14 cellular contexts compared by ENCODE assay signal in genomic region chr4:55768291-55768690, GRCh38. TPM values are rescaled to one million over a fixed set of nuclear protein-coding genes. Genes with fewer than 3 reads are reported as not detected.
DNase-seq lines count a peak whose midpoint lies in the region; ATAC-seq and TF ChIP-seq lines count a peak whose summit lies in the region.
"Had no signal": no experiment of that assay in that cellular context is flagged by ENCODE, and none has a peak within 500 bp of the region (broad histone marks: within the 10 kb centered on the region; RNA-seq: fewer than 3 reads in every experiment).

No MANE protein-coding gene starts in this region.

- TF ChIP-seq CTCF in Calu3 (IDR thresholded peaks at IDR 0.05; ENCODE audit: unreplicated experiment) = no peak
- no peak for TF ChIP-seq CTCF in GM10248 (IDR thresholded peaks at IDR 0.05; ENCODE audit: control extremely low read depth, extremely low read depth, low read depth, missing control alignments)
- TF ChIP-seq CTCF in thyroid gland (IDR thresholded peaks at IDR 0.05) = no peak

- POLR2A ChIA-PET in GM10248 (lab: Yijun Ruan, JAX) = no interaction called here

- H3K27ac Mint-ChIP-seq in Calu3 (ENCODE audit: unreplicated experiment) = no peak overlapping the region
- H3K27ac Mint-ChIP-seq: activated T-helper 1 cell treated with anti-CD3 and anti-CD28 coated beads, Interleukin-12 subunit alpha, Interleukin-12 subunit beta, Interleukin-2, Interleukin-4 antibody, amounts not matched to agents 30 ng/mL and 10 ng/mL and 1 ng/mL, durations not matched to agents 14 hours and 24 hours and 36 hours; mesothelial cell of epicardium had no signal

- H3K36me3 Mint-ChIP-seq in Calu3 (ENCODE audit: insufficient read depth, unreplicated experiment) = no peaks in the 10 kb centered on the region
- H3K36me3 Mint-ChIP-seq: mesothelial cell of epicardium had no signal

- intact Hi-C loops in Calu3 (cut with micrococcal nuclease; ENCODE audit: unreplicated experiment) (no loop called here), head of caudate nucleus (cut with DNase I) (no loop called here), thyroid gland (cut with DNase I) (no loop called here)

- H3K4me3 ChIP-seq in mesodermal cell (ENCODE audit: extremely low read depth, insufficient read depth, low read length, poor library complexity, severe bottlenecking) (no peak overlapping the region), thyroid gland (replicated peaks in 1 of 3) (no peak overlapping the region)

- peak; percentile 5 for DNase-seq in Calu3
- DNase-seq in NCI-H82 (lab: John Stamatoyannopoulos, UW) = peak; percentile 74
- peak; percentile 12 to 80 for DNase-seq in dermis microvascular lymphatic vessel endothelial cell (ENCODE audit: low read depth in 2 of 2)
- DNase-seq in head of caudate nucleus = no peak
- DNase-seq in GM10248 (ENCODE audit: extremely low spot score) = no peak
- no peak for DNase-seq in thyroid gland
- DNase-seq: NCI-H69; stimulated activated CD4-positive, alpha-beta T cell treated with anti-CD3 and anti-CD28 coated beads, Interleukin-15, amount 100 ng/mL, for 24 hours; substantia nigra had no signal

- H3K4me1 ChIP-seq in mesodermal cell (ENCODE audit: control insufficient read depth, insufficient read depth, low read length, poor library complexity, severe bottlenecking) (peaks cover 12% of the 10 kb centered on the region), thyroid gland (no peaks in the 10 kb centered on the region)

- H3K27ac ChIP-seq in mesodermal cell (ENCODE audit: low read depth, low read length, severe bottlenecking) = peak overlapping the region; percentile 96
- no peak overlapping the region for H3K27ac ChIP-seq in thyroid gland
- H3K27ac ChIP-seq: KMS-11 had no signal

- H3K27me3 Mint-ChIP-seq in Calu3 (ENCODE audit: unreplicated experiment) = no peaks in the 10 kb centered on the region

- no peaks in the 10 kb centered on the region for H3K27me3 ChIP-seq in thyroid gland

- TF ChIP-seq POLR2A in thyroid gland (IDR thresholded peaks at IDR 0.05) = no peak

- CTCF ChIA-PET in Calu3 (lab: Charles Lee) = no interaction called here
- CTCF ChIA-PET in GM10248 (lab: Yijun Ruan, JAX) = no interaction called here

- H3K9me3 ChIP-seq in mesodermal cell (ENCODE audit: control insufficient read depth, low read length) = no peaks in the 10 kb centered on the region
- H3K9me3 ChIP-seq in thyroid gland = no peaks in the 10 kb centered on the region

- 64 to 78% methylated on average over 3 of the region's 3 CpGs for WGBS in mesodermal cell (ENCODE audit: insufficient coverage in 2 of 2), 2 experiments
- WGBS in thyroid gland, 2 donors = 54 to 59% methylated on average over 3 of the region's 3 CpGs

- H3K36me3 ChIP-seq in mesodermal cell (ENCODE audit: control insufficient read depth, insufficient read depth, low read length) (no peaks in the 10 kb centered on the region), thyroid gland (no peaks in the 10 kb centered on the region)

- H3K9me3 Mint-ChIP-seq in Calu3 (ENCODE audit: low read depth, unreplicated experiment) = no peaks in the 10 kb centered on the region
- H3K9me3 Mint-ChIP-seq: activated T-helper 1 cell treated with anti-CD3 and anti-CD28 coated beads, Interleukin-12 subunit alpha, Interleukin-12 subunit beta, Interleukin-2, Interleukin-4 antibody, amounts not matched to agents 30 ng/mL and 10 ng/mL and 1 ng/mL, durations not matched to agents 14 hours and 24 hours and 36 hours; mesothelial cell of epicardium had no signal

- H3K4me3 Mint-ChIP-seq in Calu3 (ENCODE audit: low read depth, unreplicated experiment) = no peak overlapping the region
- H3K4me3 Mint-ChIP-seq: activated T-helper 1 cell treated with anti-CD3 and anti-CD28 coated beads, Interleukin-12 subunit alpha, Interleukin-12 subunit beta, Interleukin-2, Interleukin-4 antibody, amounts not matched to agents 30 ng/mL and 10 ng/mL and 1 ng/mL, durations not matched to agents 14 hours and 24 hours and 36 hours; mesothelial cell of epicardium had no signal

- no peaks in the 10 kb centered on the region for H3K4me1 Mint-ChIP-seq in Calu3 (ENCODE audit: low read depth, unreplicated experiment)

- no peak for ATAC-seq in GM18870 (IDR thresholded peaks at IDR 0.05; ENCODE audit: unreplicated experiment)

- BruUV-seq in Calu3 (replicated peaks; lab: Mats Ljungman, UMichigan) = no TSS peak

RNA-seq across cellular contexts. Expression of gene EXOC1L, which starts 51.3 kb away (rescaled TPM):
- total RNA-seq in Calu3 (2022) (not detected in 2 replicates), dermis microvascular lymphatic vessel endothelial cell (not detected in 2 replicates), thyroid gland (not detected)
- polyA plus RNA-seq in mesodermal cell (2013, experiment 1 of 2) = not detected
- not detected for polyA plus RNA-seq in mesodermal cell (2013, experiment 2 of 2)
- total RNA-seq: activated T-helper 1 cell treated with anti-CD3 and anti-CD28 coated beads, Interleukin-12 subunit alpha, Interleukin-12 subunit beta, Interleukin-2, Interleukin-4 antibody, amounts not matched to agents 30 ng/mL and 10 ng/mL and 1 ng/mL, durations not matched to agents 14 hours and 24 hours and 36 hours; mesothelial cell of epicardium had no signal

Comparison
In these comparisons a context has a peak if more than half of its experiments do, and no peak if none do; other contexts are left out.
1. DNase-seq: peak in Calu3 (single experiment), NCI-H82 (single experiment) and dermis microvascular lymphatic vessel endothelial cell (2 of 2); none in head of caudate nucleus (0 of 42), GM10248 (single experiment) and thyroid gland (0 of 2).